ENCODE assay signal across 1 cellular context in genomic region chr17:81905424-81905875, GRCh38.
TF ChIP-seq lines count a peak whose summit lies in the region.

No MANE protein-coding gene starts in this region.

TF ChIP-seq in HEK293, 187 proteins besides CTCF, POLR2A, EP300 and RAD21 (continued from another document):
- 0 out of 2 replicates have a peak, but pooled peaks have one; percentile 4 for TF ChIP-seq HIC1 (tag by site-specific recombination; IDR thresholded peaks at IDR 0.05)
